Comparison of ENCODE assay signal across 15 cellular contexts in the genomic region with DNA sequence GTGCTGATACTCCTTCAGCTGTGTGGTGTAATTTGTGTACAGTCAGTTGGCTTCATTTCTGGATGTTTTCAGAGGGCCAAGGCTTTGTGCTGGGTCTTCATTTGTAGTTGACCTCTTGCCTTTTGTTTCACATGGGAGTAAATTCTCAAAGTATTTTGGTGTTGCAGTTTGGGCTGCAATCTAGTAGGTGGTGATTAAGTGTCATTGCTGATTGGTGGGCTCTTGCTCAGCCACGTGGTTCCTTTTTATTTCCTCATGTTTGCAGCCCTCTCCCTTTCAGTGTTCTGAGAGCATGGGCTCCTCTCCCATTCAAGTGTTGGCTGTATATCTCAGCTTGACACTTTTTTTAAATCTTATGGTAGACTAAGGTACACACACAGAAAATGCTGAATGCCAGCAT.
DNase-seq lines count a peak whose midpoint lies in the region; ATAC-seq and TF ChIP-seq lines count a peak whose summit lies in the region.
"Had no signal": no experiment of that assay in that cellular context is flagged by ENCODE, and none has a peak within 500 bp of the region (broad histone marks: within the 10 kb centered on the region; RNA-seq: fewer than 3 reads in every experiment).

No MANE protein-coding gene starts in this region.

- peaks cover 43 to 58% of the 10 kb centered on the region in 2 experiments for H3K9me3 Mint-ChIP-seq in H9
- H3K9me3 Mint-ChIP-seq in glutamatergic neuron (ENCODE audit: unreplicated experiment): peaks cover 3% of the 10 kb centered on the region
- peaks cover 19% of the 10 kb centered on the region for H3K9me3 Mint-ChIP-seq in activated T-cell treated with anti-CD3 and anti-CD28 coated beads, Interleukin-2, amount 50 U/mL, for 24 hours

- H4K91ac ChIP-seq in H9 (ENCODE audit: insufficient read length, low read depth, low read length): no peak overlapping the region

- H3K27me3 Mint-ChIP-seq in H9 (ENCODE audit: low read depth) (peaks cover 5% of the 10 kb centered on the region; the same call in 1 of the 2 replicates), glutamatergic neuron (ENCODE audit: unreplicated experiment) (no peaks in the 10 kb centered on the region)
- H3K27me3 Mint-ChIP-seq in activated T-cell treated with anti-CD3 and anti-CD28 coated beads, Interleukin-2, amount 50 U/mL, for 24 hours: peaks cover 26% of the 10 kb centered on the region

- H3T11ph ChIP-seq in H9 (ENCODE audit: low read length): no peak overlapping the region

- no peak overlapping the region for H3K27ac ChIP-seq in H9 (ENCODE audit: insufficient read length, low read depth, low read length)

- no peak overlapping the region for H3K4me2 ChIP-seq in H9 (ENCODE audit: insufficient read depth, insufficient read length, low read length)

- H3K27me3 ChIP-seq in H9 (ENCODE audit: insufficient read depth, low read length): no peaks in the 10 kb centered on the region

- H3K4ac ChIP-seq in H9 (ENCODE audit: low read depth, low read length): no peak overlapping the region

- H2BK20ac ChIP-seq in H9 (ENCODE audit: low read depth, low read length, poor library complexity, severe bottlenecking): no peak overlapping the region

- peaks cover under 1% of the 10 kb centered on the region; the same call in 1 of the 2 replicates for H3K4me1 ChIP-seq in H9 (ENCODE audit: insufficient read depth, low read length)

- H3K27ac Mint-ChIP-seq in H9 (no peak overlapping the region), glutamatergic neuron (ENCODE audit: unreplicated experiment) (no peak overlapping the region)
- no peak overlapping the region for H3K27ac Mint-ChIP-seq in activated T-cell treated with anti-CD3 and anti-CD28 coated beads, Interleukin-2, amount 50 U/mL, for 24 hours
- H3K27ac Mint-ChIP-seq: CD4-positive, CD25-positive, alpha-beta regulatory T cell; immature natural killer cell; stimulated activated naive CD8-positive, alpha-beta T cell treated with anti-CD3 and anti-CD28 coated beads, Interleukin-15, Interleukin-2, amounts not matched to agents 100 ng/mL and 50 ng/mL, for 24 hours; T-helper 17 cell had no signal

- peaks cover 10% of the 10 kb centered on the region for H3K9me3 ChIP-seq in H9 (ENCODE audit: control insufficient read depth, low read depth, low read length)

- peaks cover 4% of the 10 kb centered on the region for H3K79me1 ChIP-seq in H9 (ENCODE audit: insufficient read depth, low read depth, low read length, poor library complexity, severe bottlenecking)

- H3K36me3 Mint-ChIP-seq in H9 (ENCODE audit: insufficient read depth in 1 of 3, low read depth in 3 of 3): peaks cover 41 to 74% (median 55%) of the 10 kb centered on the region in 3 experiments
- peaks cover 31% of the 10 kb centered on the region for H3K36me3 Mint-ChIP-seq in glutamatergic neuron (ENCODE audit: unreplicated experiment)
- H3K36me3 Mint-ChIP-seq in activated T-cell treated with anti-CD3 and anti-CD28 coated beads, Interleukin-2, amount 50 U/mL, for 24 hours (ENCODE audit: low read depth): no peaks in the 10 kb centered on the region
- H3K36me3 Mint-ChIP-seq: CD4-positive, CD25-positive, alpha-beta regulatory T cell; immature natural killer cell had no signal

- no peak overlapping the region for H2BK12ac ChIP-seq in H9 (ENCODE audit: insufficient read length, low read depth, low read length)

- H2AK5ac ChIP-seq in H9 (ENCODE audit: insufficient read length, low read length): no peak overlapping the region

- no peak overlapping the region for H3K18ac ChIP-seq in H9 (ENCODE audit: insufficient read length, low read depth, low read length)

- H4K5ac ChIP-seq in H9 (ENCODE audit: insufficient read length, low read depth, low read length): no peak overlapping the region

- H3K23me2 ChIP-seq in H9 (ENCODE audit: insufficient read length, low read depth, low read length, poor library complexity, severe bottlenecking): no peaks in the 10 kb centered on the region

- H2BK120ac ChIP-seq in H9 (ENCODE audit: low read depth, low read length, poor library complexity, severe bottlenecking): no peak overlapping the region

- H3K4me1 Mint-ChIP-seq in H9 (peaks cover 37 to 42% of the 10 kb centered on the region in 2 experiments), glutamatergic neuron (ENCODE audit: low read depth, unreplicated experiment) (peaks cover 6% of the 10 kb centered on the region)
- peaks cover 8% of the 10 kb centered on the region for H3K4me1 Mint-ChIP-seq in activated T-cell treated with anti-CD3 and anti-CD28 coated beads, Interleukin-2, amount 50 U/mL, for 24 hours (ENCODE audit: low read depth)
- H3K4me1 Mint-ChIP-seq: immature natural killer cell had no signal

- H3K56ac ChIP-seq in H9 (ENCODE audit: insufficient read length, low read depth, low read length): no peak overlapping the region

- no peak overlapping the region for H3K23ac ChIP-seq in H9 (ENCODE audit: insufficient read length, low read depth, low read length)

- no peak overlapping the region for H3K9ac ChIP-seq in H9 (ENCODE audit: extremely low read depth, insufficient read length, low read length)

- no peak overlapping the region for H2BK5ac ChIP-seq in H9 (ENCODE audit: insufficient read length, low read length)

- DNase-seq in AG09319 (ENCODE audit: extremely low read depth, low read depth): no peak
- no peak for DNase-seq in H9
- peak; percentile 8 for DNase-seq in SW480 (ENCODE audit: low spot score)
- DNase-seq in glutamatergic neuron: no peak
- no peak for DNase-seq in SHP77 (lab: John Stamatoyannopoulos, UW)
- no peak for DNase-seq in activated T-cell treated with anti-CD3 and anti-CD28 coated beads, Interleukin-2, amount 50 U/mL, for 24 hours
- DNase-seq: activated CD4-positive, alpha-beta T cell treated with anti-CD3 and anti-CD28 coated beads, Interleukin-2, amount 50 U/mL, for 48 hours; activated gamma-delta T cell treated with Interleukin-2 at 50 U/mL for 16 hours; NCI-H1436 treated with DMSO at 0.1 percent for 48 hours; T-helper 17 cell had no signal

- no peak overlapping the region for H3K14ac ChIP-seq in H9 (ENCODE audit: insufficient read depth, low read length)

- TF ChIP-seq CTCF in AG09319 (IDR thresholded peaks at IDR 0.05; ENCODE audit: low read depth, low read length): peak; percentile 6
- peak; percentile 38; the same call in 1 of the 3 replicates for TF ChIP-seq CTCF in H9 (conservative IDR thresholded peaks at IDR 0.05)
- peak; percentile 54 for TF ChIP-seq CTCF in glutamatergic neuron (IDR thresholded peaks at IDR 0.05; ENCODE audit: partially characterized antibody, unreplicated experiment)

- H4K20me1 ChIP-seq in H9 (ENCODE audit: control insufficient read depth, insufficient read depth, insufficient read length): no peaks in the 10 kb centered on the region

- H2AFZ ChIP-seq in H9 (ENCODE audit: low read length): no peak overlapping the region

- H4K8ac ChIP-seq in H9 (replicated peaks; ENCODE audit: insufficient read length, low read depth, low read length): no peak overlapping the region

- ATAC-seq in HG03460 (IDR thresholded peaks at IDR 0.05; ENCODE audit: unreplicated experiment) (no peak), HG02642 (IDR thresholded peaks at IDR 0.05; ENCODE audit: poor library complexity, unreplicated experiment) (no peak)
- ATAC-seq: T-helper 17 cell had no signal

- no peak overlapping the region for H3K4me3 Mint-ChIP-seq in H9
- no peak overlapping the region for H3K4me3 Mint-ChIP-seq in glutamatergic neuron (ENCODE audit: unreplicated experiment)
- no peak overlapping the region for H3K4me3 Mint-ChIP-seq in activated T-cell treated with anti-CD3 and anti-CD28 coated beads, Interleukin-2, amount 50 U/mL, for 24 hours
- H3K4me3 Mint-ChIP-seq: CD4-positive, CD25-positive, alpha-beta regulatory T cell; immature natural killer cell; stimulated activated naive CD8-positive, alpha-beta T cell treated with anti-CD3 and anti-CD28 coated beads, Interleukin-15, Interleukin-2, amounts not matched to agents 100 ng/mL and 50 ng/mL, for 24 hours; T-helper 17 cell had no signal

- no CpG with 5 or more reads among the region's 1 CpG for WGBS in H9 (ENCODE audit: extremely low coverage, insufficient read length, low lambda C conversion rate)

- no peak overlapping the region for H2BK15ac ChIP-seq in H9 (ENCODE audit: low read depth, low read length)

- H3K79me2 ChIP-seq in H9 (ENCODE audit: insufficient read depth, low read length): peaks cover 1% of the 10 kb centered on the region; the same call in 1 of the 2 replicates
